Comparison of ENCODE assay signal across 12 cellular contexts in genomic region chr7:27453702-27454405, GRCh38.
A peak's percentile ranks its signal among the peaks of the same experiment; 100 is the strongest.
DNase-seq lines count a peak whose midpoint lies in the region; ATAC-seq and TF ChIP-seq lines count a peak whose summit lies in the region.
"Had no signal": no experiment of that assay in that cellular context is flagged by ENCODE, and none has a peak within 500 bp of the region (broad histone marks: within the 10 kb centered on the region; RNA-seq: fewer than 3 reads in every experiment).

No MANE protein-coding gene starts in this region.

- no peaks in the 10 kb centered on the region for H3F3A ChIP-seq in Loucy (ENCODE audit: low read depth)

- no peak overlapping the region for H3K4me3 Mint-ChIP-seq in nephron progenitor cell
- H3K4me3 Mint-ChIP-seq: CD4-positive, CD25-positive, alpha-beta regulatory T cell; IgD-negative memory B cell; natural killer cell treated with Interleukin-12 subunit alpha and Interleukin-12 subunit beta and Interleukin-15 and Interleukin-18, amount 100 ng/mL, for 72 hours; stimulated activated naive B cell treated with anti-CD40 and anti-IgM and Interleukin-4, amounts not matched to agents 10 μg/mL and 1 μg/mL and 100 μg/mL, for 72 hours had no signal

- no peaks in the 10 kb centered on the region for H3K79me2 ChIP-seq in Loucy (ENCODE audit: insufficient read depth, low read length)

- no peaks in the 10 kb centered on the region for H3K27me3 ChIP-seq in Loucy (ENCODE audit: insufficient read depth, low read length, poor library complexity, severe bottlenecking)
- H3K27me3 ChIP-seq in brain microvascular endothelial cell (replicated peaks) = no peaks in the 10 kb centered on the region
- peaks cover 48% of the 10 kb centered on the region for H3K27me3 ChIP-seq in left ventricle myocardium inferior (ENCODE audit: low read depth)

- TF ChIP-seq CTCF in Loucy (conservative IDR thresholded peaks at IDR 0.05; ENCODE audit: low read length) (no peak), brain microvascular endothelial cell (IDR thresholded peaks at IDR 0.05; ENCODE audit: low read depth, low read length, missing control alignments) (no peak), nephron progenitor cell (IDR thresholded peaks at IDR 0.05) (no peak), left ventricle myocardium inferior (IDR thresholded peaks at IDR 0.05; ENCODE audit: borderline replicate concordance) (no peak)

- peaks cover 40% of the 10 kb centered on the region for H3K4me1 Mint-ChIP-seq in nephron progenitor cell
- H3K4me1 Mint-ChIP-seq: CD4-positive, CD25-positive, alpha-beta regulatory T cell; IgD-negative memory B cell; stimulated activated naive B cell treated with anti-CD40 and anti-IgM and Interleukin-4, amounts not matched to agents 10 μg/mL and 1 μg/mL and 100 μg/mL, for 72 hours had no signal

- in situ Hi-C loops in brain microvascular endothelial cell (cut with HindIII; ENCODE audit: low pct_ligation_motif_present, low sequenced_read_pairs) = no loop called here

- H3K9me2 ChIP-seq in Loucy (replicated peaks; ENCODE audit: low read depth, low read length) = no peaks in the 10 kb centered on the region

- H3K9me3 ChIP-seq in Loucy (ENCODE audit: insufficient read depth, low read depth, low read length) (no peaks in the 10 kb centered on the region), left ventricle myocardium inferior (replicated peaks) (no peaks in the 10 kb centered on the region)

- no peak overlapping the region for H3K4me3 ChIP-seq in Loucy (ENCODE audit: low read length, poor library complexity, severe bottlenecking)
- H3K4me3 ChIP-seq in brain microvascular endothelial cell (ENCODE audit: low read depth, low read length) = no peak overlapping the region
- no peak overlapping the region for H3K4me3 ChIP-seq in left ventricle myocardium inferior

- no peaks in the 10 kb centered on the region for H4K20me1 ChIP-seq in Loucy (ENCODE audit: insufficient read depth, low read length, poor library complexity, severe bottlenecking)

- H3K27ac ChIP-seq in brain microvascular endothelial cell (peak overlapping the region; percentile 57), left ventricle myocardium inferior (replicated peaks) (no peak overlapping the region)

- no peaks in the 10 kb centered on the region for H3K36me3 Mint-ChIP-seq in nephron progenitor cell (ENCODE audit: low read depth)
- H3K36me3 Mint-ChIP-seq: CD4-positive, CD25-positive, alpha-beta regulatory T cell; IgD-negative memory B cell; natural killer cell treated with Interleukin-12 subunit alpha and Interleukin-12 subunit beta and Interleukin-15 and Interleukin-18, amount 100 ng/mL, for 72 hours; stimulated activated naive B cell treated with anti-CD40 and anti-IgM and Interleukin-4, amounts not matched to agents 10 μg/mL and 1 μg/mL and 100 μg/mL, for 72 hours had no signal

- H3K9me3 Mint-ChIP-seq in nephron progenitor cell = peaks cover 5% of the 10 kb centered on the region
- H3K9me3 Mint-ChIP-seq: CD4-positive, CD25-positive, alpha-beta regulatory T cell; IgD-negative memory B cell; natural killer cell treated with Interleukin-12 subunit alpha and Interleukin-12 subunit beta and Interleukin-15 and Interleukin-18, amount 100 ng/mL, for 72 hours; stimulated activated naive B cell treated with anti-CD40 and anti-IgM and Interleukin-4, amounts not matched to agents 10 μg/mL and 1 μg/mL and 100 μg/mL, for 72 hours had no signal

- H3K4me2 ChIP-seq in Loucy (ENCODE audit: low read depth, low read length, poor library complexity, severe bottlenecking) = no peak overlapping the region

- intact Hi-C loops in left ventricle myocardium inferior (cut with micrococcal nuclease) = no loop called here

- peaks cover 8% of the 10 kb centered on the region for H3K27me3 Mint-ChIP-seq in nephron progenitor cell (ENCODE audit: low read depth, poor library complexity)

- H3K36me3 ChIP-seq in Loucy (ENCODE audit: insufficient read depth, low read length) = no peaks in the 10 kb centered on the region
- H3K36me3 ChIP-seq in brain microvascular endothelial cell (replicated peaks) = no peaks in the 10 kb centered on the region
- no peaks in the 10 kb centered on the region for H3K36me3 ChIP-seq in left ventricle myocardium inferior

- no peak overlapping the region for H3K9ac ChIP-seq in Loucy (ENCODE audit: low read depth, low read length, poor library complexity, severe bottlenecking)

- H3K27ac Mint-ChIP-seq in nephron progenitor cell = peak overlapping the region; percentile 95
- H3K27ac Mint-ChIP-seq: CD4-positive, CD25-positive, alpha-beta regulatory T cell; IgD-negative memory B cell; natural killer cell treated with Interleukin-12 subunit alpha and Interleukin-12 subunit beta and Interleukin-15 and Interleukin-18, amount 100 ng/mL, for 72 hours; stimulated activated naive B cell treated with anti-CD40 and anti-IgM and Interleukin-4, amounts not matched to agents 10 μg/mL and 1 μg/mL and 100 μg/mL, for 72 hours had no signal

- DNase-seq in EH (ENCODE audit: low read depth) = peak; percentile 80
- DNase-seq in brain microvascular endothelial cell = peak; percentile 93
- no peak for DNase-seq in nephron progenitor cell
- DNase-seq in activated naive CD4-positive, alpha-beta T cell treated with Interleukin-2 at 50 U/mL for 16 hours = no peak
- no peak for DNase-seq in AG08395 (ENCODE audit: low spot score)
- no peak for DNase-seq in left ventricle myocardium inferior
- DNase-seq: CD4-positive, CD25-positive, alpha-beta regulatory T cell; stimulated activated naive B cell treated with anti-CD40 and anti-IgM and Interleukin-4, amounts not matched to agents 10 μg/mL and 1 μg/mL and 100 μg/mL, for 72 hours had no signal

- H2AFZ ChIP-seq in Loucy (ENCODE audit: low read length) = 0 out of 2 replicates have a peak overlapping the region, but pooled peaks have one; percentile 45

- no peaks in the 10 kb centered on the region for H3K4me1 ChIP-seq in Loucy (ENCODE audit: insufficient read depth, low read length, poor library complexity, severe bottlenecking)
- H3K4me1 ChIP-seq in left ventricle myocardium inferior = peaks cover 2% of the 10 kb centered on the region

- ATAC-seq in GM18873 (IDR thresholded peaks at IDR 0.05; ENCODE audit: low FRiP score, unreplicated experiment) = no peak
- ATAC-seq: natural killer cell treated with Interleukin-12 subunit alpha and Interleukin-12 subunit beta and Interleukin-15 and Interleukin-18, amount 100 ng/mL, for 72 hours; stimulated activated naive B cell treated with anti-CD40 and anti-IgM and Interleukin-4, amounts not matched to agents 10 μg/mL and 1 μg/mL and 100 μg/mL, for 72 hours had no signal

Comparison
In these comparisons a context has a peak if more than half of its experiments do, and no peak if none do; other contexts are left out.
1. DNase-seq: peak in EH (single experiment) and brain microvascular endothelial cell (single experiment); none in nephron progenitor cell (single experiment), activated naive CD4-positive, alpha-beta T cell treated with Interleukin-2 at 50 U/mL for 16 hours (single experiment), AG08395 (single experiment) and left ventricle myocardium inferior (single experiment).